In genomic region chr2:10452334-10452733, GRCh38 we compare ENCODE assay signal across 2 cellular contexts.
A peak's percentile ranks its signal among the peaks of the same experiment; 100 is the strongest.
TF ChIP-seq lines count a peak whose summit lies in the region.

No MANE protein-coding gene starts in this region.

TF ChIP-seq in IMR-90, 13 proteins besides CTCF, POLR2A, EP300 and RAD21:
- TF ChIP-seq MAZ (IDR thresholded peaks at IDR 0.05; ENCODE audit: borderline replicate concordance, low read depth, low read length) (no peak), RFX5 (IDR thresholded peaks at IDR 0.05; ENCODE audit: low read depth, low read length) (0 out of 2 replicates have a peak, but pooled peaks have one; percentile 23), CEBPB (IDR thresholded peaks at IDR 0.05; ENCODE audit: low read depth, low read length) (peak; percentile 71)

TF ChIP-seq in HepG2, 621 proteins besides CTCF, POLR2A, EP300 and RAD21 (continues in another document):
- TF ChIP-seq TFAP4 (IDR thresholded peaks at IDR 0.05; ENCODE audit: borderline replicate concordance, low read depth) (peak; percentile 55; the same call in 1 of the 2 replicates), ZEB1 (IDR thresholded peaks at IDR 0.05; ENCODE audit: insufficient replicate concordance, low read depth) (no peak), HNF1B (CRISPR knock-in tag; IDR thresholded peaks at IDR 0.05) (peak; percentile 75), NR2F1 (CRISPR knock-in tag; IDR thresholded peaks at IDR 0.05) (no peak), ZNF235 (CRISPR knock-in tag; IDR thresholded peaks at IDR 0.05; ENCODE audit: borderline replicate concordance) (no peak), SNAPC2 (CRISPR knock-in tag; IDR thresholded peaks at IDR 0.05) (no peak), ZNF703 (CRISPR knock-in tag; IDR thresholded peaks at IDR 0.05; ENCODE audit: borderline replicate concordance) (no peak), ZNF441 (CRISPR knock-in tag; IDR thresholded peaks at IDR 0.05; ENCODE audit: borderline replicate concordance) (no peak), MIXL1 (CRISPR knock-in tag; IDR thresholded peaks at IDR 0.05) (no peak), SAFB2 (CRISPR knock-in tag; IDR thresholded peaks at IDR 0.05; ENCODE audit: borderline replicate concordance, low read depth) (no peak), BHLHE40 (IDR thresholded peaks at IDR 0.05; ENCODE audit: low read length) (no peak), NR3C1 (CRISPR knock-in tag; IDR thresholded peaks at IDR 0.05) (no peak), ZNF318 (CRISPR knock-in tag; IDR thresholded peaks at IDR 0.05) (no peak), ZSCAN20 (CRISPR knock-in tag; IDR thresholded peaks at IDR 0.05; ENCODE audit: borderline replicate concordance) (no peak), BCL3 (CRISPR knock-in tag; IDR thresholded peaks at IDR 0.05) (no peak), GTF3A (CRISPR knock-in tag; conservative IDR thresholded peaks at IDR 0.05) (no peak), NCOA2 (CRISPR knock-in tag; IDR thresholded peaks at IDR 0.05) (no peak), ZBTB40 (IDR thresholded peaks at IDR 0.05) (no peak), ZBTB40 (CRISPR knock-in tag; IDR thresholded peaks at IDR 0.05) (no peak), JARID2 (CRISPR knock-in tag; IDR thresholded peaks at IDR 0.05; ENCODE audit: insufficient replicate concordance) (no peak), SIN3B (IDR thresholded peaks at IDR 0.05; ENCODE audit: low read length) (no peak), ZNF513 (CRISPR knock-in tag; conservative IDR thresholded peaks at IDR 0.05) (no peak), IKZF5 (CRISPR knock-in tag; IDR thresholded peaks at IDR 0.05) (no peak), PHF8 (CRISPR knock-in tag; IDR thresholded peaks at IDR 0.05) (no peak), FOSL2 (CRISPR knock-in tag; IDR thresholded peaks at IDR 0.05) (peak; percentile 72; the same call in 1 of the 2 replicates), ZNF619 (CRISPR knock-in tag; IDR thresholded peaks at IDR 0.05) (no peak), ZNF33A (CRISPR knock-in tag; IDR thresholded peaks at IDR 0.05; ENCODE audit: borderline replicate concordance) (peak; percentile 71; the same call in 1 of the 2 replicates)
